Comparison of ENCODE assay signal across 1 cellular context in genomic region chrX:154123241-154124219, GRCh38.
TF ChIP-seq lines count a peak whose summit lies in the region.

No MANE protein-coding gene starts in this region.

TF ChIP-seq in K562, 482 proteins besides CTCF, POLR2A, EP300 and RAD21 (continued from another document):
- TF ChIP-seq ZNF318 (IDR thresholded peaks at IDR 0.05; ENCODE audit: borderline replicate concordance in 1 of 2, low read depth in 1 of 2): no peak
- TF ChIP-seq, protein P1, sequence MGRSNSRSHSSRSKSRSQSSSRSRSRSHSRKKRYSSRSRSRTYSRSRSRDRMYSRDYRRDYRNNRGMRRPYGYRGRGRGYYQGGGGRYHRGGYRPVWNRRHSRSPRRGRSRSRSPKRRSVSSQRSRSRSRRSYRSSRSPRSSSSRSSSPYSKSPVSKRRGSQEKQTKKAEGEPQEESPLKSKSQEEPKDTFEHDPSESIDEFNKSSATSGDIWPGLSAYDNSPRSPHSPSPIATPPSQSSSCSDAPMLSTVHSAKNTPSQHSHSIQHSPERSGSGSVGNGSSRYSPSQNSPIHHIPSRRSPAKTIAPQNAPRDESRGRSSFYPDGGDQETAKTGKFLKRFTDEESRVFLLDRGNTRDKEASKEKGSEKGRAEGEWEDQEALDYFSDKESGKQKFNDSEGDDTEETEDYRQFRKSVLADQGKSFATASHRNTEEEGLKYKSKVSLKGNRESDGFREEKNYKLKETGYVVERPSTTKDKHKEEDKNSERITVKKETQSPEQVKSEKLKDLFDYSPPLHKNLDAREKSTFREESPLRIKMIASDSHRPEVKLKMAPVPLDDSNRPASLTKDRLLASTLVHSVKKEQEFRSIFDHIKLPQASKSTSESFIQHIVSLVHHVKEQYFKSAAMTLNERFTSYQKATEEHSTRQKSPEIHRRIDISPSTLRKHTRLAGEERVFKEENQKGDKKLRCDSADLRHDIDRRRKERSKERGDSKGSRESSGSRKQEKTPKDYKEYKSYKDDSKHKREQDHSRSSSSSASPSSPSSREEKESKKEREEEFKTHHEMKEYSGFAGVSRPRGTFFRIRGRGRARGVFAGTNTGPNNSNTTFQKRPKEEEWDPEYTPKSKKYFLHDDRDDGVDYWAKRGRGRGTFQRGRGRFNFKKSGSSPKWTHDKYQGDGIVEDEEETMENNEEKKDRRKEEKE (IDR thresholded peaks at IDR 0.05; ENCODE audit: borderline replicate concordance in 1 of 2, control insufficient read depth in 1 of 2, low read depth in 2 of 2, low read length in 1 of 2): no peak
- TF ChIP-seq, protein P2, sequence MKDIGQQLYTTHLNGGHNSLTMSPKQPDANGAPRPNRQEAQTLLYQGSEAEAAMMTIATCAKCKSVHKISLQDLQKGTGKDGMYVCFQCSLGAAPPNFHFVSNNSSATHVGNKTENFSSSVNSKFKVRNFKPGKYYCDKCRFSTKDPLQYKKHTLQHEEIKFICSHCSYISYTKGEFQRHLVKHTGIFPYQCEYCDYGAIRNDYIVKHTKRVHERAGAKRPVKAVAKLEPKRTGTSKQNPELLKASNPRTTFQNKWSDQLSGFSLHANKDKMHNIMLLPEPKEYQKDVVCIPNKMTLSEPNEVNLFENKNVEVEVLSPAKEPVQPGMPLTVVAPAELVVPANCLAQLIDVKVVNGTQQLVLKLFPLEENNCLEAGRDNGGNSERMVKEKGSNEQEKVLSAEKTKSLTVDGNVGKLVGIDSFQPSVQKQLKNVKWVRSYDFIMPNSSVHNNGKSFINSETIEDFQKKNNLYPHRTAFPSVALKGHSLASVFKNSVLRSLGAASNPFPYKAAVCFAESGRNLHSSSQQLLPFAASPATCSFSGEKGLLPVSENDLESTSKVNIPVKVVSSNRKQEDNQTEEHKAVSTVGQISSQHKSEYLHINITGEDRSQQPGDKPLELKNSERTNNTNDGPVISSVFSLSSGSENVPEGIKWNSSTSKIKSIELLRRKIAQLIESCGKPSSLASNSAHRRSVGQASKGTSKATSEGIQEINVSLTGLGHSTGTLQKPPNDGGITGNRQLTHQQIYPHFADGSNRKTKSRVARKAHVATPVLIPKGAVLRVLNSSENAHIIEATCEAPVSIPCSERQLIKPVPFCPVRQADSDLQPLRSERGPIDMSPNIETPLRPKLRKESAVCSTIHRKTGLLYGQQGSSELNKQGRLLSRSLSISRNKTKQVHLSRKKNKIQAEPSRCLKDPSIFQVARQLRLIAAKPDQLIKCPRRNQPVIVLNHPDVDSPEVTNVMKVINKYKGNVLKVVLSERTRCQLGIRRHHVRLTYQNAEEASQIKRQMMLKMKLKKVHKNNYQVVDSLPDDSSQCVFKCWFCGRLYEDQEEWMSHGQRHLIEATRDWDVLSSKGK (CRISPR knock-in tag; IDR thresholded peaks at IDR 0.05): no peak
- no peak for TF ChIP-seq BRF1 (IDR thresholded peaks at IDR 0.05; ENCODE audit: borderline replicate concordance, extremely low read depth, insufficient read length)
- TF ChIP-seq PURB (CRISPR knock-in tag; IDR thresholded peaks at IDR 0.05; ENCODE audit: low read depth): no peak
- peak; percentile 40; the same call in 1 of the 2 replicates for TF ChIP-seq SPI1 (IDR thresholded peaks at IDR 0.05; ENCODE audit: borderline replicate concordance, low read depth, low read length)
- TF ChIP-seq NR2C1 (IDR thresholded peaks at IDR 0.05): peak; percentile 11; the same call in 1 of the 2 replicates
- 0 out of 2 replicates have a peak, but pooled peaks have one; percentile 15 for TF ChIP-seq NR2C1 (tag; IDR thresholded peaks at IDR 0.05)
- TF ChIP-seq GABPB2 (CRISPR knock-in tag; conservative IDR thresholded peaks at IDR 0.05): no peak
- peak; percentile 59 for TF ChIP-seq FOSL1 (tag; conservative IDR thresholded peaks at IDR 0.05)
- no peak; the same call in 1 of the 2 replicates for TF ChIP-seq LCOR (CRISPR knock-in tag; IDR thresholded peaks at IDR 0.05)
- no peak for TF ChIP-seq ZSCAN29 (IDR thresholded peaks at IDR 0.05)
- no peak for TF ChIP-seq HMG20B (CRISPR knock-in tag; IDR thresholded peaks at IDR 0.05)
